ENCODE assay signal across 1 cellular context in genomic region chr3:136728918-136729317, GRCh38.
TF ChIP-seq lines count a peak whose summit lies in the region.

No MANE protein-coding gene starts in this region.

TF ChIP-seq in IMR-90, 13 proteins besides CTCF, POLR2A, EP300 and RAD21 (continued from another document):
- 0 out of 2 replicates have a peak, but pooled peaks have one; percentile 5 for TF ChIP-seq SMC3 (IDR thresholded peaks at IDR 0.05; ENCODE audit: low read depth, low read length)
- TF ChIP-seq MXI1 (IDR thresholded peaks at IDR 0.05; ENCODE audit: borderline replicate concordance, low read depth, low read length), result no peak
